ENCODE assay signal across 20 cellular contexts in genomic region chr4:81130569-81130968, GRCh38.
DNase-seq lines count a peak whose midpoint lies in the region; ATAC-seq and TF ChIP-seq lines count a peak whose summit lies in the region.
"Had no signal": no experiment of that assay in that cellular context is flagged by ENCODE, and none has a peak within 500 bp of the region (broad histone marks: within the 10 kb centered on the region; RNA-seq: fewer than 3 reads in every experiment).

No MANE protein-coding gene starts in this region.

- H3K4me3 ChIP-seq in IMR-90 (ENCODE audit: insufficient read depth, low read depth, low read length): no peak overlapping the region
- H3K4me3 ChIP-seq: SJSA1 had no signal

- H2AK9ac ChIP-seq in IMR-90 (replicated peaks; ENCODE audit: low read depth, low read length, poor library complexity): no peak overlapping the region

- H2BK120ac ChIP-seq in IMR-90 (ENCODE audit: low read depth, low read length): no peak overlapping the region

- H3K9me3 Mint-ChIP-seq in WTC11: peaks cover 37% of the 10 kb centered on the region
- peaks cover 22% of the 10 kb centered on the region for H3K9me3 Mint-ChIP-seq in progenitor cell of endocrine pancreas (ENCODE audit: low read depth)

- intact Hi-C loops in IMR-90 (cut with micrococcal nuclease): no loop called here
- intact Hi-C loops in left cardiac atrium (cut with DNase I): no loop called here

- peaks cover 4% of the 10 kb centered on the region for H3K36me3 ChIP-seq in IMR-90 (ENCODE audit: control insufficient read depth, insufficient read depth, low read length)
- H3K36me3 ChIP-seq: BE2C, SJSA1 had no signal

- H3K9ac ChIP-seq in IMR-90 (ENCODE audit: low read depth, low read length): no peak overlapping the region

- H3K56ac ChIP-seq in IMR-90 (ENCODE audit: extremely low read depth, insufficient read depth, low read length): no peak overlapping the region

- H3K27me3 Mint-ChIP-seq in WTC11 (ENCODE audit: low read depth) (no peaks in the 10 kb centered on the region; the same call in 1 of the 2 replicates), progenitor cell of endocrine pancreas (no peaks in the 10 kb centered on the region)

- no peak overlapping the region for H2BK5ac ChIP-seq in IMR-90 (ENCODE audit: low read depth, low read length, poor library complexity, severe bottlenecking)

- CTCF ChIA-PET in IMR-90 (lab: Yijun Ruan, JAX) (no interaction called here), WTC11 (lab: Charles Lee) (interaction anchor here (0.9 kb wide), 1 partner anchor 221 kb away, joined by 3 read pairs; no protein-coding TSS in a partner anchor), HEK293T (lab: Yijun Ruan, JAX) (interaction anchor here (0.8 kb wide), 1 partner anchor 9 kb away, joined by 3 read pairs; no protein-coding TSS in a partner anchor)

- dilution Hi-C loops in IMR-90 (cut with HindIII; ENCODE audit: low sequenced_read_pairs, unreplicated experiment): no loop called here

- DNase-seq in NCI-H1417 (lab: John Stamatoyannopoulos, UW): peak in 2 of 3 experiments; percentile 4 to 13
- no peak for DNase-seq in NCI-H1417 treated with DMSO at 0.1 percent for 48 hours (lab: John Stamatoyannopoulos, UW)
- DNase-seq in IMR-90: no peak
- peak; percentile 48 for DNase-seq in WTC11 (ENCODE audit: low spot score)
- DNase-seq in progenitor cell of endocrine pancreas (ENCODE audit: low spot score, unreplicated experiment): no peak
- DNase-seq in HEK293T (ENCODE audit: extremely low spot score): no peak
- no peak for DNase-seq in NCI-H1694 (lab: John Stamatoyannopoulos, UW)
- no peak for DNase-seq in left cardiac atrium
- DNase-seq: BE2C; CD4-positive, alpha-beta memory T cell; GF-D8; MV-4-11; NCI-H1436 treated with DMSO at 0.1 percent for 48 hours; NCI-H2081 treated with DMSO at 0.1 percent for 48 hours; NCI-H345; NCI-H774; PC-3; SW 1271 had no signal

- no peak overlapping the region for H3K4ac ChIP-seq in IMR-90 (ENCODE audit: low read depth, low read length)

- in situ Hi-C loops in IMR-90 (cut with MboI; ENCODE audit: low sequenced_read_pairs): no loop called here

- H2BK15ac ChIP-seq in IMR-90 (ENCODE audit: low read depth, low read length): no peak overlapping the region

- H3K9me3 ChIP-seq in IMR-90 (ENCODE audit: control insufficient read depth, insufficient read depth, low read length): no peaks in the 10 kb centered on the region
- H3K9me3 ChIP-seq: BE2C, SJSA1 had no signal

- H3K36me3 Mint-ChIP-seq in WTC11 (peaks cover 13% of the 10 kb centered on the region), progenitor cell of endocrine pancreas (ENCODE audit: insufficient read depth) (peaks cover 6% of the 10 kb centered on the region)

- H3K27ac Mint-ChIP-seq in WTC11 (no peak overlapping the region), progenitor cell of endocrine pancreas (no peak overlapping the region)
- H3K27ac Mint-ChIP-seq: CD4-positive, alpha-beta memory T cell had no signal

- TF ChIP-seq CTCF in IMR-90 (conservative IDR thresholded peaks at IDR 0.05; ENCODE audit: low read depth, low read length) (no peak), WTC11 (IDR thresholded peaks at IDR 0.05) (no peak), progenitor cell of endocrine pancreas (IDR thresholded peaks at IDR 0.05; ENCODE audit: unreplicated experiment) (no peak)

- H3K9me1 ChIP-seq in IMR-90 (ENCODE audit: insufficient read depth, low read length): no peaks in the 10 kb centered on the region

- H2BK20ac ChIP-seq in IMR-90 (ENCODE audit: low read depth, low read length): no peak overlapping the region

- POLR2A ChIA-PET in IMR-90 (lab: Charles Lee; ENCODE audit: unreplicated experiment) (no interaction called here), WTC11 (lab: Charles Lee) (no interaction called here), HEK293T (lab: Yijun Ruan, JAX) (no interaction called here)

- no peak overlapping the region for H4K91ac ChIP-seq in IMR-90 (ENCODE audit: insufficient read depth, low read depth, low read length)

- H2AFZ ChIP-seq in IMR-90 (replicated peaks; ENCODE audit: low read length, poor library complexity): peak overlapping the region; percentile 61

- H3K27ac ChIP-seq in IMR-90 (ENCODE audit: insufficient read depth, low read length): no peak overlapping the region
- H3K27ac ChIP-seq: 22Rv1, SJSA1 had no signal

- WGBS in IMR-90 (ENCODE audit: extremely low coverage in 2 of 2, insufficient read length in 1 of 2), 2 experiments: no CpG with 5 or more reads among the region's 7 CpGs

- H3K4me3 Mint-ChIP-seq in WTC11: peak overlapping the region; percentile 16; the same call in 1 of the 2 replicates
- H3K4me3 Mint-ChIP-seq in progenitor cell of endocrine pancreas (ENCODE audit: low read depth): peak overlapping the region; percentile 24
- H3K4me3 Mint-ChIP-seq: CD4-positive, alpha-beta memory T cell had no signal

- TF ChIP-seq RAD21 in IMR-90 (IDR thresholded peaks at IDR 0.05; ENCODE audit: low read length): no peak

- 0 out of 4 replicates have a peak overlapping the region, but pooled peaks of 1 of the 2 experiments have one; percentile 9 for H4K8ac ChIP-seq in IMR-90 (ENCODE audit: low read depth in 2 of 2, low read length in 2 of 2)

- no peak overlapping the region for H2AK5ac ChIP-seq in IMR-90 (ENCODE audit: low read depth, low read length)

- H3K18ac ChIP-seq in IMR-90 (ENCODE audit: low read depth, low read length): no peak overlapping the region

- H4K20me1 ChIP-seq in IMR-90 (ENCODE audit: insufficient read depth, low read length): no peaks in the 10 kb centered on the region

- no peak overlapping the region for H4K5ac ChIP-seq in IMR-90 (ENCODE audit: low read depth, low read length)

- TF ChIP-seq POLR2A in IMR-90 (IDR thresholded peaks at IDR 0.05; ENCODE audit: low read depth, low read length): no peak

- peaks cover 15% of the 10 kb centered on the region for H3K4me1 Mint-ChIP-seq in WTC11
- peaks cover 10% of the 10 kb centered on the region for H3K4me1 Mint-ChIP-seq in progenitor cell of endocrine pancreas (ENCODE audit: low read depth)
- H3K4me1 Mint-ChIP-seq: CD4-positive, alpha-beta memory T cell had no signal

- no TSS peak for BruUV-seq in IMR-90 (replicated peaks; lab: Mats Ljungman, UMichigan)

- H3K23ac ChIP-seq in IMR-90 (ENCODE audit: low read depth, low read length): no peak overlapping the region

- no peak for ATAC-seq in IMR-90 (ENCODE audit: low read depth)
- ATAC-seq in WTC11: peak; percentile 85
- ATAC-seq in left cardiac atrium: no peak
- ATAC-seq: PC-3 had no signal

- no peaks in the 10 kb centered on the region for H3K79me1 ChIP-seq in IMR-90 (ENCODE audit: low read depth in 1 of 2, low read length in 2 of 2)

- no peak overlapping the region for H3K4me2 ChIP-seq in IMR-90 (ENCODE audit: low read depth, low read length)

- no peak overlapping the region for H3K14ac ChIP-seq in IMR-90 (replicated peaks; ENCODE audit: low read depth, low read length)

- H3K27me3 ChIP-seq in IMR-90 (ENCODE audit: control insufficient read depth, insufficient read depth, low read length): no peaks in the 10 kb centered on the region
- H3K27me3 ChIP-seq: BE2C, SJSA1 had no signal

- H3K4me1 ChIP-seq in IMR-90 (ENCODE audit: control insufficient read depth, insufficient read depth, low read length): peaks cover 4% of the 10 kb centered on the region; the same call in 1 of the 2 replicates
- H3K4me1 ChIP-seq: BE2C, SJSA1 had no signal

TF ChIP-seq in IMR-90, 13 proteins besides CTCF, POLR2A, EP300 and RAD21 (continues in another document):
- no peak for TF ChIP-seq CEBPB (IDR thresholded peaks at IDR 0.05; ENCODE audit: low read depth, low read length)
- TF ChIP-seq NFE2L2 (IDR thresholded peaks at IDR 0.05; ENCODE audit: low read depth, low read length): no peak
- TF ChIP-seq MXI1 (IDR thresholded peaks at IDR 0.05; ENCODE audit: borderline replicate concordance, low read depth, low read length): no peak
- no peak for TF ChIP-seq USF2 (IDR thresholded peaks at IDR 0.05; ENCODE audit: low read depth, low read length)
- no peak for TF ChIP-seq MAFK (IDR thresholded peaks at IDR 0.05; ENCODE audit: low read depth, low read length)

TF ChIP-seq in WTC11, 78 proteins besides CTCF, POLR2A, EP300 and RAD21 (continues in another document):
- TF ChIP-seq TEAD1 (CRISPR knock-in tag; IDR thresholded peaks at IDR 0.05) (no peak), ZNF263 (CRISPR knock-in tag; IDR thresholded peaks at IDR 0.05; ENCODE audit: low read depth) (no peak), USF2 (CRISPR knock-in tag; IDR thresholded peaks at IDR 0.05) (no peak), CDX4 (CRISPR knock-in tag; IDR thresholded peaks at IDR 0.05; ENCODE audit: borderline replicate concordance) (no peak)

TF ChIP-seq in HEK293T, 16 proteins besides CTCF, POLR2A, EP300 and RAD21:
- no peak for TF ChIP-seq ELF4 (IDR thresholded peaks at IDR 0.05)

Comparison
In these comparisons a context has a peak if more than half of its experiments do, and no peak if none do; other contexts are left out.
1. DNase-seq: peak in NCI-H1417 (2 of 3) and WTC11 (single experiment); none in NCI-H1417 treated with DMSO at 0.1 percent for 48 hours (single experiment), IMR-90 (single experiment), progenitor cell of endocrine pancreas (single experiment), HEK293T (single experiment), NCI-H1694 (single experiment) and left cardiac atrium (single experiment).